ENCODE assay signal across 10 cellular contexts in the genomic region with DNA sequence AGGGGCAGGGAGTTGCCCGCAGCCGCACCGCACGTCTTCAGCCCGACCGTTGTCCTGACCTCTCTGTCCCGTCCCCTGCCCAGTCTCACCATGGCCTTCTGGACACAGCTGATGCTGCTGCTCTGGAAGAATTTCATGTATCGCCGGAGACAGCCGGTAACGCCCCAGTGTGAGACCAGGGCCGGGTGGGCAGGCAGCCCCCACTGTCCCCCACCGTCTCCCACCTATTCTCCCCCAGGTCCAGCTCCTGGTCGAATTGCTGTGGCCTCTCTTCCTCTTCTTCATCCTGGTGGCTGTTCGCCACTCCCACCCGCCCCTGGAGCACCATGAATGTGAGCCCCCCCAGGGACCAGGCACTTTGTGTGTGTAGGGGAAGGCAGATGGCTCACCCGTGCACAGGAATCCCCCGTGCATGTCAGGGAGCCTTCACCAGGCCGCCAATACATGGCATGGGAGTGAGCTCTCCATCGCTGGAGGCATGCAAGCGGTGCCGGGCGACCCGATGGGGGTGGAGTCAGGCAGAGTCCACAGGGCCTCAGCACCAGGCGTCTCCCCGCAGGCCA. TPM values are rescaled to one million over a fixed set of nuclear protein-coding genes. Genes with fewer than 3 reads are reported as not detected.
DNase-seq lines count a peak whose midpoint lies in the region; ATAC-seq and TF ChIP-seq lines count a peak whose summit lies in the region.
"Had no signal": no experiment of that assay in that cellular context is flagged by ENCODE, and none has a peak within 500 bp of the region (broad histone marks: within the 10 kb centered on the region; RNA-seq: fewer than 3 reads in every experiment).

No MANE protein-coding gene starts in this region.

- POLR2A ChIA-PET in CD4-positive, alpha-beta T cell (lab: Charles Lee): interaction anchor here (0.9 to 9.0 kb wide), 13 partner anchors 9 to 228 kb away, joined by 3 to 203 read pairs (median 6); partner anchors contain the start of genes ARHGAP45, CIRBP, CNN2 and RNU6-2

- H3K9ac ChIP-seq in neural cell (ENCODE audit: low read length): peak overlapping the region; percentile 54

- H3K36me3 Mint-ChIP-seq in CD4-positive, alpha-beta T cell (ENCODE audit: low read depth): peaks cover 60% of the 10 kb centered on the region

- H3K27ac Mint-ChIP-seq in CD4-positive, alpha-beta T cell: peak overlapping the region; percentile 92

- no peaks in the 10 kb centered on the region for H3K9me3 ChIP-seq in CD4-positive, alpha-beta T cell (ENCODE audit: control insufficient read depth, low read length)
- no peaks in the 10 kb centered on the region for H3K9me3 ChIP-seq in ectodermal cell (ENCODE audit: control insufficient read depth, low read length)
- H3K9me3 ChIP-seq in neural cell (ENCODE audit: low read length): no peaks in the 10 kb centered on the region

- no peaks in the 10 kb centered on the region for H4K20me1 ChIP-seq in neural cell (ENCODE audit: insufficient read depth)

- H3K27me3 ChIP-seq in CD4-positive, alpha-beta T cell (ENCODE audit: control insufficient read depth, insufficient read depth, low read length): no peaks in the 10 kb centered on the region
- H3K27me3 ChIP-seq in ectodermal cell (ENCODE audit: control insufficient read depth, insufficient read depth, low read length, poor library complexity, severe bottlenecking) (no peaks in the 10 kb centered on the region), neural cell (ENCODE audit: insufficient read depth, low read depth, low read length) (no peaks in the 10 kb centered on the region)

- ATAC-seq in CD4-positive, alpha-beta T cell (ENCODE audit: poor library complexity): no peak
- ATAC-seq in HG03571 (IDR thresholded peaks at IDR 0.05; ENCODE audit: unreplicated experiment) (no peak), GM21526 (IDR thresholded peaks at IDR 0.05; ENCODE audit: low FRiP score, unreplicated experiment) (no peak)

- WGBS in ectodermal cell, 2 experiments: 51 to 54% methylated on average over 26 of the region's 26 CpGs

- H3K9me3 Mint-ChIP-seq in CD4-positive, alpha-beta T cell: no peaks in the 10 kb centered on the region

- no peak for TF ChIP-seq RAD21 in neural cell (conservative IDR thresholded peaks at IDR 0.05)

- TF ChIP-seq EP300 in neural cell (conservative IDR thresholded peaks at IDR 0.05; ENCODE audit: poor library complexity, severe bottlenecking): no peak

- H3K36me3 ChIP-seq in ectodermal cell (ENCODE audit: control insufficient read depth, insufficient read depth, low read length) (peaks cover 6% of the 10 kb centered on the region), neural cell (ENCODE audit: insufficient read depth, low read length) (no peaks in the 10 kb centered on the region)

- no peaks in the 10 kb centered on the region for H3F3A ChIP-seq in neural cell (ENCODE audit: insufficient read depth, low read length, poor library complexity, severe bottlenecking)

- H3K9me2 ChIP-seq in neural cell (ENCODE audit: insufficient read depth, low read length): no peaks in the 10 kb centered on the region

- no peak overlapping the region for H3K27ac ChIP-seq in CD4-positive, alpha-beta T cell (ENCODE audit: low read depth, low read length)
- H3K27ac ChIP-seq in ectodermal cell (ENCODE audit: insufficient read depth, low read depth, low read length, poor library complexity, severe bottlenecking) (no peak overlapping the region), neural cell (ENCODE audit: low read length) (peak overlapping the region; percentile 12)

- peaks cover 9% of the 10 kb centered on the region for H3K4me1 ChIP-seq in ectodermal cell (ENCODE audit: control insufficient read depth, insufficient read depth, low read length)

- CTCF ChIA-PET in CD4-positive, alpha-beta T cell (lab: Charles Lee): interaction anchor here (0.8 to 2.3 kb wide), 3 partner anchors 24 to 203 kb away, joined by 3 to 6 read pairs (median 3); no protein-coding TSS in a partner anchor

- H3K27me3 Mint-ChIP-seq in CD4-positive, alpha-beta T cell: no peaks in the 10 kb centered on the region

- no peak for TF ChIP-seq CTCF in CD4-positive, alpha-beta T cell (IDR thresholded peaks at IDR 0.05)
- no peak for TF ChIP-seq CTCF in neural cell (IDR thresholded peaks at IDR 0.05; ENCODE audit: poor library complexity, severe bottlenecking)

- peak overlapping the region; percentile 68 for H3K4me2 ChIP-seq in neural cell (ENCODE audit: low read length)

- no peak for DNase-seq in CD4-positive, alpha-beta T cell
- peak; percentile 53 for DNase-seq in NCI-H69 (lab: John Stamatoyannopoulos, UW)
- no peak for DNase-seq in D341Med (ENCODE audit: low spot score)
- DNase-seq in DMS153 treated with DMSO at 0.1 percent for 48 hours (lab: John Stamatoyannopoulos, UW; ENCODE audit: unreplicated experiment): no peak

- H3K79me2 ChIP-seq in neural cell (replicated peaks; ENCODE audit: insufficient read depth, low read length): no peaks in the 10 kb centered on the region

- intact Hi-C loops in CD4-positive, alpha-beta T cell (cut with DNase I, micrococcal nuclease): loop anchor here in 1 of 2 experiments (2.0 kb wide), 1 partner anchor 21 kb away; the partner anchor contains the start of genes RNU6-2 and TMEM259

- H3K4me3 ChIP-seq in ectodermal cell (ENCODE audit: insufficient read depth, low read depth, low read length) (peak overlapping the region; percentile 32), neural cell (ENCODE audit: low read length) (peak overlapping the region; percentile 81)

- H3K4me3 Mint-ChIP-seq in CD4-positive, alpha-beta T cell: peak overlapping the region; percentile 100

- peaks cover 47% of the 10 kb centered on the region for H3K4me1 Mint-ChIP-seq in CD4-positive, alpha-beta T cell (ENCODE audit: low read depth)

- no peak overlapping the region for H2AFZ ChIP-seq in neural cell (ENCODE audit: low read depth, low read length)

TF ChIP-seq in neural cell, 6 proteins besides CTCF, POLR2A, EP300 and RAD21:
- no peak for TF ChIP-seq MXI1 (conservative IDR thresholded peaks at IDR 0.05; ENCODE audit: poor library complexity, severe bottlenecking)
- no peak for TF ChIP-seq TAF1 (IDR thresholded peaks at IDR 0.05; ENCODE audit: low read depth)
- TF ChIP-seq POLR2AphosphoS5 (IDR thresholded peaks at IDR 0.05): no peak
- TF ChIP-seq, protein P1, sequence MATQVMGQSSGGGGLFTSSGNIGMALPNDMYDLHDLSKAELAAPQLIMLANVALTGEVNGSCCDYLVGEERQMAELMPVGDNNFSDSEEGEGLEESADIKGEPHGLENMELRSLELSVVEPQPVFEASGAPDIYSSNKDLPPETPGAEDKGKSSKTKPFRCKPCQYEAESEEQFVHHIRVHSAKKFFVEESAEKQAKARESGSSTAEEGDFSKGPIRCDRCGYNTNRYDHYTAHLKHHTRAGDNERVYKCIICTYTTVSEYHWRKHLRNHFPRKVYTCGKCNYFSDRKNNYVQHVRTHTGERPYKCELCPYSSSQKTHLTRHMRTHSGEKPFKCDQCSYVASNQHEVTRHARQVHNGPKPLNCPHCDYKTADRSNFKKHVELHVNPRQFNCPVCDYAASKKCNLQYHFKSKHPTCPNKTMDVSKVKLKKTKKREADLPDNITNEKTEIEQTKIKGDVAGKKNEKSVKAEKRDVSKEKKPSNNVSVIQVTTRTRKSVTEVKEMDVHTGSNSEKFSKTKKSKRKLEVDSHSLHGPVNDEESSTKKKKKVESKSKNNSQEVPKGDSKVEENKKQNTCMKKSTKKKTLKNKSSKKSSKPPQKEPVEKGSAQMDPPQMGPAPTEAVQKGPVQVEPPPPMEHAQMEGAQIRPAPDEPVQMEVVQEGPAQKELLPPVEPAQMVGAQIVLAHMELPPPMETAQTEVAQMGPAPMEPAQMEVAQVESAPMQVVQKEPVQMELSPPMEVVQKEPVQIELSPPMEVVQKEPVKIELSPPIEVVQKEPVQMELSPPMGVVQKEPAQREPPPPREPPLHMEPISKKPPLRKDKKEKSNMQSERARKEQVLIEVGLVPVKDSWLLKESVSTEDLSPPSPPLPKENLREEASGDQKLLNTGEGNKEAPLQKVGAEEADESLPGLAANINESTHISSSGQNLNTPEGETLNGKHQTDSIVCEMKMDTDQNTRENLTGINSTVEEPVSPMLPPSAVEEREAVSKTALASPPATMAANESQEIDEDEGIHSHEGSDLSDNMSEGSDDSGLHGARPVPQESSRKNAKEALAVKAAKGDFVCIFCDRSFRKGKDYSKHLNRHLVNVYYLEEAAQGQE (IDR thresholded peaks at IDR 0.05; ENCODE audit: borderline replicate concordance): no peak
- no peak for TF ChIP-seq SMC3 (conservative IDR thresholded peaks at IDR 0.05; ENCODE audit: poor library complexity)
- no peak for TF ChIP-seq EZH2 (IDR thresholded peaks at IDR 0.05; ENCODE audit: borderline replicate concordance, insufficient read depth, low read length, poor library complexity, severe bottlenecking)

RNA-seq across cellular contexts. Expression of gene ABCA7, which starts 1.4 kb away (rescaled TPM):
- total RNA-seq in CD4-positive, alpha-beta T cell: 100 to 1,000 TPM; 114 to 118 TPM
- 20.1 TPM for polyA plus RNA-seq in ectodermal cell (2013, experiment 1 of 4)
- polyA plus RNA-seq in ectodermal cell (2013, experiment 2 of 4): 26.0 TPM
- 16.4 TPM for polyA plus RNA-seq in ectodermal cell (2013, experiment 3 of 4)
- 20.1 TPM for polyA plus RNA-seq in ectodermal cell (2013, experiment 4 of 4)
- polyA plus RNA-seq in neural cell: 51.8 and 75.2 TPM in 2 replicates
- polyA minus RNA-seq in neural cell: 36.2 and 36.3 TPM in 2 replicates

RNA-seq across cellular contexts. Expression of gene CNN2, which starts 14.9 kb away (rescaled TPM):
- total RNA-seq in CD4-positive, alpha-beta T cell: 100 to 1,000 TPM; 307 to 318 TPM
- 334 TPM for polyA plus RNA-seq in ectodermal cell (2013, experiment 1 of 4)
- 367 TPM for polyA plus RNA-seq in ectodermal cell (2013, experiment 2 of 4)
- polyA plus RNA-seq in ectodermal cell (2013, experiment 3 of 4): 206 TPM
- 231 TPM for polyA plus RNA-seq in ectodermal cell (2013, experiment 4 of 4)
- polyA plus RNA-seq in neural cell: 42.8 and 45.3 TPM in 2 replicates
- 54.0 and 58.2 TPM in 2 replicates for polyA minus RNA-seq in neural cell

RNA-seq across cellular contexts. Expression of gene RNU6-2, which starts 20.0 kb away (rescaled TPM):
- not detected for total RNA-seq in CD4-positive, alpha-beta T cell
- 5,588 TPM for polyA plus RNA-seq in ectodermal cell (2013, experiment 1 of 4)
- polyA plus RNA-seq in ectodermal cell (2013, experiment 2 of 4): 5,705 TPM
- under 0.01 TPM for polyA plus RNA-seq in ectodermal cell (2013, experiment 3 of 4)
- polyA plus RNA-seq in ectodermal cell (2013, experiment 4 of 4): under 0.01 TPM
- polyA plus RNA-seq in neural cell: not detected in 2 replicates
- polyA minus RNA-seq in neural cell: not detected in 2 replicates
- total RNA-seq: LHCN-M2, omental fat pad had no signal

RNA-seq across cellular contexts. Expression of gene TMEM259, which starts 20.4 kb away (rescaled TPM):
- total RNA-seq in CD4-positive, alpha-beta T cell: 100 to 1,000 TPM; 388 to 390 TPM
- polyA plus RNA-seq in ectodermal cell (2013, experiment 1 of 4): 143 TPM
- 130 TPM for polyA plus RNA-seq in ectodermal cell (2013, experiment 2 of 4)
- 119 TPM for polyA plus RNA-seq in ectodermal cell (2013, experiment 3 of 4)
- polyA plus RNA-seq in ectodermal cell (2013, experiment 4 of 4): 131 TPM
- 176 and 208 TPM in 2 replicates for polyA plus RNA-seq in neural cell
- polyA minus RNA-seq in neural cell: 56.3 and 75.7 TPM in 2 replicates

RNA-seq across cellular contexts. Expression of gene ARHGAP45, which starts 25.6 kb away (rescaled TPM):
- total RNA-seq in CD4-positive, alpha-beta T cell: 100 to 1,000 TPM; 861 to 878 TPM
- polyA plus RNA-seq in ectodermal cell (2013, experiment 1 of 4): 18.4 TPM
- polyA plus RNA-seq in ectodermal cell (2013, experiment 2 of 4): 17.5 TPM
- 16.3 TPM for polyA plus RNA-seq in ectodermal cell (2013, experiment 3 of 4)
- polyA plus RNA-seq in ectodermal cell (2013, experiment 4 of 4): 13.6 TPM
- 2.8 and 3.3 TPM in 2 replicates for polyA plus RNA-seq in neural cell
- polyA minus RNA-seq in neural cell: 1.2 and 1.4 TPM in 2 replicates
